ENCODE assay signal across 30 cellular contexts in genomic region chr18:60421356-60422118, GRCh38. TPM values are rescaled to one million over a fixed set of nuclear protein-coding genes. Genes with fewer than 3 reads are reported as not detected.
"Had no signal": no experiment of that assay in that cellular context is flagged by ENCODE, and none has a peak within 500 bp of the region (broad histone marks: within the 10 kb centered on the region; RNA-seq: fewer than 3 reads in every experiment).

No MANE protein-coding gene starts in this region.

- H3K4me2 ChIP-seq: neural progenitor cell had no signal

- H3K36me3 Mint-ChIP-seq: activated naive CD4-positive, alpha-beta T cell treated with anti-CD3 and anti-CD28 coated beads, Interleukin-2, amount 10 ng/mL, durations not matched to agents 7 days and 5 days; activated naive CD8-positive, alpha-beta T cell treated with anti-CD3 and anti-CD28 coated beads, Interleukin-2, amount 10 ng/mL, durations not matched to agents 7 days and 5 days; natural killer cell; neural progenitor cell; stimulated activated naive B cell treated with anti-CD40 and anti-IgM and Interleukin-4, amounts not matched to agents 10 μg/mL and 1 μg/mL and 100 μg/mL, for 72 hours had no signal

- H3K27ac Mint-ChIP-seq: activated CD4-positive, alpha-beta memory T cell treated with anti-CD3 and anti-CD28 coated beads, Interleukin-2, amount 10 ng/mL, durations not matched to agents 7 days and 5 days; activated CD4-positive, alpha-beta T cell treated with anti-CD3 and anti-CD28 coated beads, Interleukin-2, amount 10 ng/mL, durations not matched to agents 7 days and 5 days; activated naive CD4-positive, alpha-beta T cell treated with anti-CD3 and anti-CD28 coated beads, Interleukin-2, amount 10 ng/mL, durations not matched to agents 7 days and 5 days; activated naive CD8-positive, alpha-beta T cell treated with anti-CD3 and anti-CD28 coated beads, Interleukin-2, amount 10 ng/mL, durations not matched to agents 7 days and 5 days; activated T-cell treated with anti-CD3 and anti-CD28 coated beads, Interleukin-2, amount 50 U/mL, for 24 hours; natural killer cell; neural progenitor cell; stimulated activated naive B cell treated with anti-CD40 and anti-IgM and Interleukin-4, amounts not matched to agents 10 μg/mL and 1 μg/mL and 100 μg/mL, for 72 hours; T-helper 17 cell had no signal

- H3K27ac ChIP-seq: brain microvascular endothelial cell, left lung, lower lobe of right lung, neural progenitor cell, sigmoid colon, stomach, thyroid gland, upper lobe of right lung had no signal

- ATAC-seq: esophagus mucosa; left lung; lower lobe of right lung; natural killer cell; stimulated activated naive B cell treated with anti-CD40 and anti-IgM and Interleukin-4, amounts not matched to agents 10 μg/mL and 1 μg/mL and 100 μg/mL, for 72 hours; T-helper 17 cell; upper lobe of right lung had no signal

- H3K9ac ChIP-seq: neural progenitor cell had no signal

- H3K27me3 Mint-ChIP-seq: activated CD4-positive, alpha-beta memory T cell treated with anti-CD3 and anti-CD28 coated beads, Interleukin-2, amount 10 ng/mL, durations not matched to agents 7 days and 5 days; activated CD4-positive, alpha-beta T cell treated with anti-CD3 and anti-CD28 coated beads, Interleukin-2, amount 10 ng/mL, durations not matched to agents 7 days and 5 days; activated naive CD4-positive, alpha-beta T cell treated with anti-CD3 and anti-CD28 coated beads, Interleukin-2, amount 10 ng/mL, durations not matched to agents 7 days and 5 days; activated naive CD8-positive, alpha-beta T cell treated with anti-CD3 and anti-CD28 coated beads, Interleukin-2, amount 10 ng/mL, durations not matched to agents 7 days and 5 days; activated T-cell treated with anti-CD3 and anti-CD28 coated beads, Interleukin-2, amount 50 U/mL, for 24 hours; stimulated activated naive B cell treated with anti-CD40 and anti-IgM and Interleukin-4, amounts not matched to agents 10 μg/mL and 1 μg/mL and 100 μg/mL, for 72 hours; T-helper 17 cell had no signal

- H3K27me3 ChIP-seq: brain microvascular endothelial cell, left lung, neural progenitor cell, sigmoid colon, stomach, thyroid gland, upper lobe of right lung had no signal

- H3K9me3 Mint-ChIP-seq: activated CD4-positive, alpha-beta memory T cell treated with anti-CD3 and anti-CD28 coated beads, Interleukin-2, amount 10 ng/mL, durations not matched to agents 7 days and 5 days; activated CD4-positive, alpha-beta T cell treated with anti-CD3 and anti-CD28 coated beads, Interleukin-2, amount 10 ng/mL, durations not matched to agents 7 days and 5 days; activated naive CD4-positive, alpha-beta T cell treated with anti-CD3 and anti-CD28 coated beads, Interleukin-2, amount 10 ng/mL, durations not matched to agents 7 days and 5 days; activated naive CD8-positive, alpha-beta T cell treated with anti-CD3 and anti-CD28 coated beads, Interleukin-2, amount 10 ng/mL, durations not matched to agents 7 days and 5 days; neural progenitor cell; stimulated activated naive B cell treated with anti-CD40 and anti-IgM and Interleukin-4, amounts not matched to agents 10 μg/mL and 1 μg/mL and 100 μg/mL, for 72 hours had no signal

- H3K4me1 Mint-ChIP-seq: activated CD4-positive, alpha-beta memory T cell treated with anti-CD3 and anti-CD28 coated beads, Interleukin-2, amount 10 ng/mL, durations not matched to agents 7 days and 5 days; activated CD4-positive, alpha-beta T cell treated with anti-CD3 and anti-CD28 coated beads, Interleukin-2, amount 10 ng/mL, durations not matched to agents 7 days and 5 days; activated naive CD4-positive, alpha-beta T cell treated with anti-CD3 and anti-CD28 coated beads, Interleukin-2, amount 10 ng/mL, durations not matched to agents 7 days and 5 days; activated naive CD8-positive, alpha-beta T cell treated with anti-CD3 and anti-CD28 coated beads, Interleukin-2, amount 10 ng/mL, durations not matched to agents 7 days and 5 days; natural killer cell; neural progenitor cell; stimulated activated naive B cell treated with anti-CD40 and anti-IgM and Interleukin-4, amounts not matched to agents 10 μg/mL and 1 μg/mL and 100 μg/mL, for 72 hours; T-helper 17 cell had no signal

- DNase-seq: activated CD4-positive, alpha-beta memory T cell treated with anti-CD3 and anti-CD28 coated beads, Interleukin-2, amount 10 ng/mL, durations not matched to agents 7 days and 5 days; activated CD4-positive, alpha-beta T cell treated with anti-CD3 and anti-CD28 coated beads for 1 hour; activated CD4-positive, alpha-beta T cell treated with anti-CD3 and anti-CD28 coated beads, Interleukin-2, amount 10 ng/mL, durations not matched to agents 7 days and 5 days; activated CD8-positive, alpha-beta memory T cell treated with anti-CD3 and anti-CD28 coated beads, Interleukin-2, amount 50 U/mL, for 48 hours; activated gamma-delta T cell; activated naive CD4-positive, alpha-beta T cell treated with anti-CD3 and anti-CD28 coated beads, Interleukin-2, amount 10 ng/mL, durations not matched to agents 7 days and 5 days; activated naive CD8-positive, alpha-beta T cell treated with anti-CD3 and anti-CD28 coated beads, Interleukin-2, amount 10 ng/mL, durations not matched to agents 7 days and 5 days; activated T-cell treated with anti-CD3 and anti-CD28 coated beads, Interleukin-2, amount 50 U/mL, for 24 hours; amniotic stem cell; brain microvascular endothelial cell; cortex of kidney; lower lobe of right lung; mesenchymal stem cell; natural killer cell; sigmoid colon; small intestine; stimulated activated CD4-positive, alpha-beta T cell treated with anti-CD3 and anti-CD28 coated beads, Interleukin-1b, Interleukin-23, amount 100 ng/mL, for 48 hours; stimulated activated naive B cell treated with anti-CD40 and anti-IgM and Interleukin-4, amounts not matched to agents 10 μg/mL and 1 μg/mL and 100 μg/mL, for 72 hours; stomach; T-helper 17 cell; T1000; thyroid gland; upper lobe of right lung had no signal

- H3K9me3 ChIP-seq: left lung, lower lobe of right lung, sigmoid colon, stomach, thyroid gland, upper lobe of right lung had no signal

- H3K4me1 ChIP-seq: left lung, lower lobe of right lung, neural progenitor cell, sigmoid colon, stomach, thyroid gland, upper lobe of right lung had no signal

- H2AFZ ChIP-seq: neural progenitor cell had no signal

- H3K4me3 Mint-ChIP-seq: activated CD4-positive, alpha-beta memory T cell treated with anti-CD3 and anti-CD28 coated beads, Interleukin-2, amount 10 ng/mL, durations not matched to agents 7 days and 5 days; activated CD4-positive, alpha-beta T cell treated with anti-CD3 and anti-CD28 coated beads, Interleukin-2, amount 10 ng/mL, durations not matched to agents 7 days and 5 days; activated naive CD4-positive, alpha-beta T cell treated with anti-CD3 and anti-CD28 coated beads, Interleukin-2, amount 10 ng/mL, durations not matched to agents 7 days and 5 days; activated naive CD8-positive, alpha-beta T cell treated with anti-CD3 and anti-CD28 coated beads, Interleukin-2, amount 10 ng/mL, durations not matched to agents 7 days and 5 days; activated T-cell treated with anti-CD3 and anti-CD28 coated beads, Interleukin-2, amount 50 U/mL, for 24 hours; natural killer cell; neural progenitor cell; stimulated activated naive B cell treated with anti-CD40 and anti-IgM and Interleukin-4, amounts not matched to agents 10 μg/mL and 1 μg/mL and 100 μg/mL, for 72 hours; T-helper 17 cell had no signal

RNA-seq across cellular contexts. Expression of gene MC4R, which starts 49.0 kb away (rescaled TPM):
- total RNA-seq: activated CD4-positive, alpha-beta memory T cell treated with anti-CD3 and anti-CD28 coated beads, Interleukin-2, amount 10 ng/mL, durations not matched to agents 7 days and 5 days; activated CD4-positive, alpha-beta T cell treated with anti-CD3 and anti-CD28 coated beads, Interleukin-2, amount 10 ng/mL, durations not matched to agents 7 days and 5 days; activated naive CD8-positive, alpha-beta T cell treated with anti-CD3 and anti-CD28 coated beads, Interleukin-2, amount 10 ng/mL, durations not matched to agents 7 days and 5 days; astrocyte; cardiac septum; endothelial cell of umbilical vein; esophagus mucosa; natural killer cell; renal cortical epithelial cell; sigmoid colon; T-helper 17 cell; thyroid gland; upper lobe of right lung had no signal
- polyA plus RNA-seq: endothelial cell of umbilical vein, sigmoid colon, small intestine, stomach had no signal
